Comparison of ENCODE assay signal across 2 cellular contexts in genomic region chr12:11992515-11992914, GRCh38.
TF ChIP-seq lines count a peak whose summit lies in the region.

No MANE protein-coding gene starts in this region.

TF ChIP-seq in K562, 482 proteins besides CTCF, POLR2A, EP300 and RAD21 (continued from another document):
- TF ChIP-seq, protein P1, sequence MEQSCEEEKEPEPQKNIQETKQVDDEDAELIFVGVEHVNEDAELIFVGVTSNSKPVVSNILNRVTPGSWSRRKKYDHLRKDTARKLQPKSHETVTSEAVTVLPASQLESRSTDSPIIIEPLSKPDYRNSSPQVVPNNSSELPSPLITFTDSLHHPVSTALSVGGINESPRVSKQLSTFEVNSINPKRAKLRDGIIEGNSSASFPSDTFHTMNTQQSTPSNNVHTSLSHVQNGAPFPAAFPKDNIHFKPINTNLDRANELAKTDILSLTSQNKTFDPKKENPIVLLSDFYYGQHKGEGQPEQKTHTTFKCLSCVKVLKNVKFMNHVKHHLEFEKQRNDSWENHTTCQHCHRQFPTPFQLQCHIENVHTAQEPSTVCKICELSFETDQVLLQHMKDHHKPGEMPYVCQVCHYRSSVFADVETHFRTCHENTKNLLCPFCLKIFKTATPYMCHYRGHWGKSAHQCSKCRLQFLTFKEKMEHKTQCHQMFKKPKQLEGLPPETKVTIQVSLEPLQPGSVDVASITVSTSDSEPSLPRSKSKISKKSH (CRISPR knock-in tag; IDR thresholded peaks at IDR 0.05), result no peak
- TF ChIP-seq BMI1 (IDR thresholded peaks at IDR 0.05; ENCODE audit: low read length) (no peak), NFXL1 (CRISPR knock-in tag; IDR thresholded peaks at IDR 0.05) (no peak), CCAR2 (IDR thresholded peaks at IDR 0.05; ENCODE audit: low read depth, low read length) (no peak), FOXA3 (CRISPR knock-in tag; conservative IDR thresholded peaks at IDR 0.05 in 1 of 2, IDR thresholded peaks at IDR 0.05 in 1 of 2) (peak; percentile 57 to 67; a peak in 2 of 4 replicates), TAL1 (IDR thresholded peaks at IDR 0.05) (peak; percentile 51), FOSL1 (tag; conservative IDR thresholded peaks at IDR 0.05) (no peak), IRF9 (tag; IDR thresholded peaks at IDR 0.05) (no peak), TFAP4 (CRISPR knock-in tag; IDR thresholded peaks at IDR 0.05; ENCODE audit: borderline replicate concordance) (no peak), ARID3A (IDR thresholded peaks at IDR 0.05; ENCODE audit: borderline replicate concordance, low read depth, low read length) (no peak), MYNN (IDR thresholded peaks at IDR 0.05) (no peak), MYNN (CRISPR knock-in tag; IDR thresholded peaks at IDR 0.05) (no peak), SREBF2 (CRISPR knock-in tag; IDR thresholded peaks at IDR 0.05) (no peak), KLF16 (IDR thresholded peaks at IDR 0.05) (peak; percentile 30; the same call in 1 of the 2 replicates), CBFA2T3 (IDR thresholded peaks at IDR 0.05) (peak; percentile 54), NFE2L1 (tag; IDR thresholded peaks at IDR 0.05; ENCODE audit: borderline replicate concordance, low read depth) (no peak), FOXK1 (CRISPR knock-in tag; IDR thresholded peaks at IDR 0.05; ENCODE audit: borderline replicate concordance) (no peak), SMAD2 (IDR thresholded peaks at IDR 0.05; ENCODE audit: low read depth, low read length) (no peak), ZNF124 (CRISPR knock-in tag; IDR thresholded peaks at IDR 0.05) (no peak), CREB1 (IDR thresholded peaks at IDR 0.05) (no peak), CREB1 (CRISPR knock-in tag; IDR thresholded peaks at IDR 0.05) (no peak), TFAM (CRISPR knock-in tag; conservative IDR thresholded peaks at IDR 0.05) (no peak), HIVEP1 (CRISPR knock-in tag; IDR thresholded peaks at IDR 0.05) (no peak), CHD2 (IDR thresholded peaks at IDR 0.05; ENCODE audit: low read depth, low read length) (no peak), TCF3 (CRISPR knock-in tag; IDR thresholded peaks at IDR 0.05) (peak; percentile 21; the same call in 1 of the 2 replicates)
- TF ChIP-seq, protein P2, sequence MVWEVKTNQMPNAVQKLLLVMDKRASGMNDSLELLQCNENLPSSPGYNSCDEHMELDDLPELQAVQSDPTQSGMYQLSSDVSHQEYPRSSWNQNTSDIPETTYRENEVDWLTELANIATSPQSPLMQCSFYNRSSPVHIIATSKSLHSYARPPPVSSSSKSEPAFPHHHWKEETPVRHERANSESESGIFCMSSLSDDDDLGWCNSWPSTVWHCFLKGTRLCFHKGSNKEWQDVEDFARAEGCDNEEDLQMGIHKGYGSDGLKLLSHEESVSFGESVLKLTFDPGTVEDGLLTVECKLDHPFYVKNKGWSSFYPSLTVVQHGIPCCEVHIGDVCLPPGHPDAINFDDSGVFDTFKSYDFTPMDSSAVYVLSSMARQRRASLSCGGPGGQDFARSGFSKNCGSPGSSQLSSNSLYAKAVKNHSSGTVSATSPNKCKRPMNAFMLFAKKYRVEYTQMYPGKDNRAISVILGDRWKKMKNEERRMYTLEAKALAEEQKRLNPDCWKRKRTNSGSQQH (CRISPR knock-in tag; IDR thresholded peaks at IDR 0.05), result no peak
- TF ChIP-seq, protein P3, sequence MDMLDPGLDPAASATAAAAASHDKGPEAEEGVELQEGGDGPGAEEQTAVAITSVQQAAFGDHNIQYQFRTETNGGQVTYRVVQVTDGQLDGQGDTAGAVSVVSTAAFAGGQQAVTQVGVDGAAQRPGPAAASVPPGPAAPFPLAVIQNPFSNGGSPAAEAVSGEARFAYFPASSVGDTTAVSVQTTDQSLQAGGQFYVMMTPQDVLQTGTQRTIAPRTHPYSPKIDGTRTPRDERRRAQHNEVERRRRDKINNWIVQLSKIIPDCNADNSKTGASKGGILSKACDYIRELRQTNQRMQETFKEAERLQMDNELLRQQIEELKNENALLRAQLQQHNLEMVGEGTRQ (CRISPR knock-in tag; IDR thresholded peaks at IDR 0.05), result no peak

TF ChIP-seq in WTC11, 78 proteins besides CTCF, POLR2A, EP300 and RAD21 (continued from another document):
- TF ChIP-seq, protein P4, sequence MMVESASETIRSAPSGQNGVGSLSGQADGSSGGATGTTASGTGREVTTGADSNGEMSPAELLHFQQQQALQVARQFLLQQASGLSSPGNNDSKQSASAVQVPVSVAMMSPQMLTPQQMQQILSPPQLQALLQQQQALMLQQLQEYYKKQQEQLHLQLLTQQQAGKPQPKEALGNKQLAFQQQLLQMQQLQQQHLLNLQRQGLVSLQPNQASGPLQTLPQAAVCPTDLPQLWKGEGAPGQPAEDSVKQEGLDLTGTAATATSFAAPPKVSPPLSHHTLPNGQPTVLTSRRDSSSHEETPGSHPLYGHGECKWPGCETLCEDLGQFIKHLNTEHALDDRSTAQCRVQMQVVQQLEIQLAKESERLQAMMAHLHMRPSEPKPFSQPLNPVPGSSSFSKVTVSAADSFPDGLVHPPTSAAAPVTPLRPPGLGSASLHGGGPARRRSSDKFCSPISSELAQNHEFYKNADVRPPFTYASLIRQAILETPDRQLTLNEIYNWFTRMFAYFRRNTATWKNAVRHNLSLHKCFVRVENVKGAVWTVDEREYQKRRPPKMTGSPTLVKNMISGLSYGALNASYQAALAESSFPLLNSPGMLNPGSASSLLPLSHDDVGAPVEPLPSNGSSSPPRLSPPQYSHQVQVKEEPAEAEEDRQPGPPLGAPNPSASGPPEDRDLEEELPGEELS (CRISPR knock-in tag; IDR thresholded peaks at IDR 0.05), result no peak
- TF ChIP-seq, protein P5, sequence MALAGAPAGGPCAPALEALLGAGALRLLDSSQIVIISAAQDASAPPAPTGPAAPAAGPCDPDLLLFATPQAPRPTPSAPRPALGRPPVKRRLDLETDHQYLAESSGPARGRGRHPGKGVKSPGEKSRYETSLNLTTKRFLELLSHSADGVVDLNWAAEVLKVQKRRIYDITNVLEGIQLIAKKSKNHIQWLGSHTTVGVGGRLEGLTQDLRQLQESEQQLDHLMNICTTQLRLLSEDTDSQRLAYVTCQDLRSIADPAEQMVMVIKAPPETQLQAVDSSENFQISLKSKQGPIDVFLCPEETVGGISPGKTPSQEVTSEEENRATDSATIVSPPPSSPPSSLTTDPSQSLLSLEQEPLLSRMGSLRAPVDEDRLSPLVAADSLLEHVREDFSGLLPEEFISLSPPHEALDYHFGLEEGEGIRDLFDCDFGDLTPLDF (CRISPR knock-in tag; IDR thresholded peaks at IDR 0.05), result no peak
- TF ChIP-seq JAZF1 (CRISPR knock-in tag; IDR thresholded peaks at IDR 0.05) (no peak), SMAD3 (CRISPR knock-in tag; IDR thresholded peaks at IDR 0.05; ENCODE audit: borderline replicate concordance) (no peak), ATF3 (CRISPR knock-in tag; conservative IDR thresholded peaks at IDR 0.05) (no peak), CREB1 (CRISPR knock-in tag; IDR thresholded peaks at IDR 0.05) (no peak), TP53 (CRISPR knock-in tag; IDR thresholded peaks at IDR 0.05) (no peak), ZNF416 (CRISPR knock-in tag; IDR thresholded peaks at IDR 0.05) (no peak), ZBTB43 (CRISPR knock-in tag; IDR thresholded peaks at IDR 0.05) (no peak)
